8 cellular contexts compared by ENCODE assay signal in the genomic region with DNA sequence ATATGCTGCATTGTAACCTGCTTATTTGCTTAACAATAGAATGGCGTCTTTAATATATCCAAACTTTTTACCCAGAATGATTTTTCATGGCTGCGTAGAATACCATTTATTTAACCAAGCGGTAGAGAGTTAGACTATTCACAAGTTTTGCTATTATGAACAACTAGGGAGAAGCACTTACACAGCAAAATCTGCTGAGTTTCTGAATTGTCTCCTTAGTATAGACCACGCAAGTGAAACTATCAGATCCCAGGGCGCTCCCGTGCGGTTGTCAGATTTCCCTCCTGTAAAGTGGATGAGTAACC. TPM values are rescaled to one million over a fixed set of nuclear protein-coding genes. Genes with fewer than 3 reads are reported as not detected.
DNase-seq lines count a peak whose midpoint lies in the region; ATAC-seq and TF ChIP-seq lines count a peak whose summit lies in the region.

No MANE protein-coding gene starts in this region.

- H3K4me3 Mint-ChIP-seq in neural progenitor cell = peak overlapping the region; percentile 87

- no peaks in the 10 kb centered on the region for H4K20me1 ChIP-seq in neural progenitor cell (ENCODE audit: low read depth)

- peaks cover 7% of the 10 kb centered on the region for H3K4me1 Mint-ChIP-seq in neural progenitor cell

- H3K4me1 ChIP-seq in neural progenitor cell = peaks cover 5% of the 10 kb centered on the region

- DNase-seq in DMS114 treated with DMSO at 0.1 percent for 48 hours (lab: John Stamatoyannopoulos, UW; ENCODE audit: unreplicated experiment) (peak; percentile 34), NB4 (ENCODE audit: low read depth) (peak; percentile 52), dorsolateral prefrontal cortex (peak in 2 of 10 donors; percentile 29 to 48), neural progenitor cell (ENCODE audit: low spot score) (no peak), NCI-H2227 (lab: John Stamatoyannopoulos, UW; ENCODE audit: unreplicated experiment) (no peak), ureter (ENCODE audit: low spot score) (no peak)
- no peak for DNase-seq in effector CD8-positive, alpha-beta T cell (lab: John Stamatoyannopoulos, UW)

- H3K9me3 Mint-ChIP-seq in neural progenitor cell = no peaks in the 10 kb centered on the region

- peak overlapping the region; percentile 93 for H3K27ac Mint-ChIP-seq in neural progenitor cell

- no peak for TF ChIP-seq CTCF in NB4 (IDR thresholded peaks at IDR 0.05; ENCODE audit: low read depth, low read length)
- TF ChIP-seq CTCF in dorsolateral prefrontal cortex (IDR thresholded peaks at IDR 0.05 in 54 of 56, conservative IDR thresholded peaks at IDR 0.05 in 2 of 56; ENCODE audit: low read depth in 1 of 56, partially characterized antibody in 56 of 56) = no peak
- no peak for TF ChIP-seq CTCF in neural progenitor cell (IDR thresholded peaks at IDR 0.05)

- no peaks in the 10 kb centered on the region for H3K36me3 Mint-ChIP-seq in neural progenitor cell

- H3F3A ChIP-seq in neural progenitor cell (ENCODE audit: low read depth) = peaks cover 7% of the 10 kb centered on the region

- H3K9me3 ChIP-seq in neural progenitor cell (ENCODE audit: low read depth) = no peaks in the 10 kb centered on the region

- H3K27ac ChIP-seq in dorsolateral prefrontal cortex = peak overlapping the region in 2 of 59 donors; percentile 57 to 67
- no peak overlapping the region for H3K27ac ChIP-seq in neural progenitor cell

- no peak for TF ChIP-seq POLR2A in NB4 (IDR thresholded peaks at IDR 0.05; ENCODE audit: extremely low read depth, insufficient read length)

- H3K27me3 ChIP-seq in dorsolateral prefrontal cortex = no peaks in the 10 kb centered on the region
- H3K27me3 ChIP-seq in neural progenitor cell = peaks cover 15% of the 10 kb centered on the region

- no peak overlapping the region for H3K9ac ChIP-seq in neural progenitor cell

- peak overlapping the region; percentile 89 for H2AFZ ChIP-seq in neural progenitor cell (replicated peaks)

- no peaks in the 10 kb centered on the region for H3K79me2 ChIP-seq in neural progenitor cell (ENCODE audit: low read depth)

- no peaks in the 10 kb centered on the region for H3K27me3 Mint-ChIP-seq in neural progenitor cell (ENCODE audit: insufficient read depth, low read depth)

- no peak for ATAC-seq in HG02678 (IDR thresholded peaks at IDR 0.05; ENCODE audit: unreplicated experiment)

- H3K36me3 ChIP-seq in neural progenitor cell = no peaks in the 10 kb centered on the region

- intact Hi-C loops in dorsolateral prefrontal cortex (cut with DNase I) = loop anchor here in 1 of 2 donors (2.0 kb wide), 1 partner anchor 285 kb away; no protein-coding TSS in a partner anchor

- H3K4me2 ChIP-seq in neural progenitor cell = peak overlapping the region; percentile 94

- H3K4me3 ChIP-seq in NB4 (ENCODE audit: low read depth, low read length) (no peak overlapping the region), dorsolateral prefrontal cortex (peak overlapping the region in 56 of 59 donors; percentile 29 to 77 (median 64)), neural progenitor cell (peak overlapping the region; percentile 58)

RNA-seq across cellular contexts. Expression of gene ADPGK, which starts 12.6 kb away (rescaled TPM):
- total RNA-seq in dorsolateral prefrontal cortex = 10 to 100 TPM; 18.9 to 53.0 (median 30.7) TPM
- 40.9 and 43.8 TPM in 2 replicates for total RNA-seq in neural progenitor cell (ENCODE audit: low replicate concordance)
- 58.0 TPM for total RNA-seq in ureter

Comparison
In these comparisons a context has a peak if more than half of its experiments do, and no peak if none do; other contexts are left out.
1. DNase-seq: peak in DMS114 treated with DMSO at 0.1 percent for 48 hours (single experiment) and NB4 (single experiment); none in neural progenitor cell (single experiment), NCI-H2227 (single experiment), ureter (single experiment) and effector CD8-positive, alpha-beta T cell (single experiment).